In genomic region chr9:131876486-131876885, GRCh38 we compare ENCODE assay signal across 20 cellular contexts.
DNase-seq lines count a peak whose midpoint lies in the region; ATAC-seq, FAIRE-seq and TF ChIP-seq lines count a peak whose summit lies in the region.
"Had no signal": no experiment of that assay in that cellular context is flagged by ENCODE, and none has a peak within 500 bp of the region (broad histone marks: within the 10 kb centered on the region; RNA-seq: fewer than 3 reads in every experiment).

No MANE protein-coding gene starts in this region.

- H3K36me3 Mint-ChIP-seq in activated naive CD8-positive, alpha-beta T cell treated with anti-CD3 and anti-CD28 coated beads, Interleukin-2, amount 10 ng/mL, durations not matched to agents 7 days and 5 days: peaks cover 3% of the 10 kb centered on the region
- no peaks in the 10 kb centered on the region for H3K36me3 Mint-ChIP-seq in activated naive CD8-positive, alpha-beta T cell treated with anti-CD3 and anti-CD28 coated beads for 36 hours
- H3K36me3 Mint-ChIP-seq in activated T-helper 2 cell treated with anti-CD3 and anti-CD28 coated beads, Interferon-gamma antibody, Interleukin-2, Interleukin-4, amounts not matched to agents 10 μg/mL and 5 μg/mL and 100 μg/mL, durations not matched to agents 14 hours and 24 hours and 36 hours (ENCODE audit: low read depth): no peaks in the 10 kb centered on the region

- no peaks in the 10 kb centered on the region for H3K9me3 Mint-ChIP-seq in activated naive CD8-positive, alpha-beta T cell treated with anti-CD3 and anti-CD28 coated beads, Interleukin-2, amount 10 ng/mL, durations not matched to agents 7 days and 5 days
- no peaks in the 10 kb centered on the region for H3K9me3 Mint-ChIP-seq in activated naive CD8-positive, alpha-beta T cell treated with anti-CD3 and anti-CD28 coated beads for 36 hours
- no peaks in the 10 kb centered on the region for H3K9me3 Mint-ChIP-seq in activated T-helper 2 cell treated with anti-CD3 and anti-CD28 coated beads, Interferon-gamma antibody, Interleukin-2, Interleukin-4, amounts not matched to agents 10 μg/mL and 5 μg/mL and 100 μg/mL, durations not matched to agents 14 hours and 24 hours and 36 hours
- H3K9me3 Mint-ChIP-seq: GM23338 had no signal

- DNase-seq in NCI-H524 (lab: John Stamatoyannopoulos, UW): peak; percentile 38 to 42
- DNase-seq in NCI-H524 treated with DMSO at 0.1 percent for 48 hours (lab: John Stamatoyannopoulos, UW): no peak
- DNase-seq in activated naive CD8-positive, alpha-beta T cell treated with anti-CD3 and anti-CD28 coated beads, Interleukin-2, amount 10 ng/mL, durations not matched to agents 7 days and 5 days: no peak
- DNase-seq in activated naive CD8-positive, alpha-beta T cell treated with anti-CD3 and anti-CD28 coated beads for 36 hours: no peak
- no peak for DNase-seq in activated T-helper 2 cell treated with anti-CD3 and anti-CD28 coated beads, Interferon-gamma antibody, Interleukin-2, Interleukin-4, amounts not matched to agents 10 μg/mL and 5 μg/mL and 100 μg/mL, durations not matched to agents 14 hours and 24 hours and 36 hours (ENCODE audit: low spot score)
- DNase-seq in HepG2 (ENCODE audit: low spot score): no peak
- DNase-seq in amniotic stem cell (lab: John Stamatoyannopoulos, UW): no peak
- DNase-seq: C1 segment of cervical spinal cord, DMS 273 treated with DMSO at 0.1 percent for 48 hours, NCI-H1092, NCI-H1694, NCI-H2107, NCI-H226, NCI-H774 had no signal

- H3K4me1 Mint-ChIP-seq in activated naive CD8-positive, alpha-beta T cell treated with anti-CD3 and anti-CD28 coated beads, Interleukin-2, amount 10 ng/mL, durations not matched to agents 7 days and 5 days: peaks cover 36% of the 10 kb centered on the region
- peaks cover 11% of the 10 kb centered on the region for H3K4me1 Mint-ChIP-seq in activated naive CD8-positive, alpha-beta T cell treated with anti-CD3 and anti-CD28 coated beads for 36 hours
- H3K4me1 Mint-ChIP-seq in activated T-helper 2 cell treated with anti-CD3 and anti-CD28 coated beads, Interferon-gamma antibody, Interleukin-2, Interleukin-4, amounts not matched to agents 10 μg/mL and 5 μg/mL and 100 μg/mL, durations not matched to agents 14 hours and 24 hours and 36 hours (ENCODE audit: low read depth): peaks cover 25% of the 10 kb centered on the region

- ATAC-seq in activated naive CD8-positive, alpha-beta T cell treated with anti-CD3 and anti-CD28 coated beads, Interleukin-2, amount 10 ng/mL, durations not matched to agents 7 days and 5 days (ENCODE audit: low read depth): no peak
- no peak for ATAC-seq in HepG2
- no peak for ATAC-seq in HG02610 (IDR thresholded peaks at IDR 0.05; ENCODE audit: unreplicated experiment)
- ATAC-seq: GM23338, K562, Right ventricle myocardium inferior had no signal

- H3K9ac ChIP-seq in HepG2 (ENCODE audit: insufficient read depth, low read depth, low read length): no peak overlapping the region

- no peak overlapping the region for H3K4me2 ChIP-seq in HepG2 (ENCODE audit: low read depth, low read length)
- H3K4me2 ChIP-seq: GM23338 had no signal

- no peaks in the 10 kb centered on the region for H3K27me3 ChIP-seq in HepG2 (ENCODE audit: control insufficient read depth in 1 of 2, insufficient read depth in 2 of 2, low read length in 2 of 2)

- TF ChIP-seq EP300 in HepG2 (IDR thresholded peaks at IDR 0.05; ENCODE audit: low read depth in 2 of 2, low read length in 2 of 2) (no peak), HepG2 (CRISPR knock-in tag; IDR thresholded peaks at IDR 0.05; ENCODE audit: borderline replicate concordance) (no peak)

- no peaks in the 10 kb centered on the region for H3K79me2 ChIP-seq in HepG2 (ENCODE audit: insufficient read depth, low read length)

- POLR2A ChIA-PET in activated naive CD8-positive, alpha-beta T cell treated with anti-CD3 and anti-CD28 coated beads, Interleukin-2, amount 10 ng/mL, durations not matched to agents 7 days and 5 days (lab: Charles Lee): interaction anchor here (0.9 kb wide), 1 partner anchor 27 kb away, joined by 3 read pairs; no protein-coding TSS in a partner anchor
- POLR2A ChIA-PET in HepG2 (lab: Yijun Ruan, JAX): no interaction called here

- no peaks in the 10 kb centered on the region for H3K9me3 ChIP-seq in HepG2 (ENCODE audit: low read length)

- H3K4me3 Mint-ChIP-seq in activated naive CD8-positive, alpha-beta T cell treated with anti-CD3 and anti-CD28 coated beads, Interleukin-2, amount 10 ng/mL, durations not matched to agents 7 days and 5 days: peak overlapping the region; percentile 68
- H3K4me3 Mint-ChIP-seq in activated naive CD8-positive, alpha-beta T cell treated with anti-CD3 and anti-CD28 coated beads for 36 hours: no peak overlapping the region
- H3K4me3 Mint-ChIP-seq in activated T-helper 2 cell treated with anti-CD3 and anti-CD28 coated beads, Interferon-gamma antibody, Interleukin-2, Interleukin-4, amounts not matched to agents 10 μg/mL and 5 μg/mL and 100 μg/mL, durations not matched to agents 14 hours and 24 hours and 36 hours (ENCODE audit: low read depth): no peak overlapping the region
- H3K4me3 Mint-ChIP-seq: GM23338 had no signal

- H3K27ac Mint-ChIP-seq in activated naive CD8-positive, alpha-beta T cell treated with anti-CD3 and anti-CD28 coated beads, Interleukin-2, amount 10 ng/mL, durations not matched to agents 7 days and 5 days: peak overlapping the region; percentile 87
- H3K27ac Mint-ChIP-seq in activated naive CD8-positive, alpha-beta T cell treated with anti-CD3 and anti-CD28 coated beads for 36 hours: no peak overlapping the region
- H3K27ac Mint-ChIP-seq in activated T-helper 2 cell treated with anti-CD3 and anti-CD28 coated beads, Interferon-gamma antibody, Interleukin-2, Interleukin-4, amounts not matched to agents 10 μg/mL and 5 μg/mL and 100 μg/mL, durations not matched to agents 14 hours and 24 hours and 36 hours: peak overlapping the region; percentile 51
- H3K27ac Mint-ChIP-seq: GM23338 had no signal

- H3K4me1 ChIP-seq in HepG2 (ENCODE audit: insufficient read depth, low read length): no peaks in the 10 kb centered on the region

- no peak for FAIRE-seq in HepG2 (lab: Jason Lieb, UNC)
- FAIRE-seq: HTR-8/SVneo, K562 had no signal

- intact Hi-C loops in activated T-helper 2 cell treated with anti-CD3 and anti-CD28 coated beads, Interferon-gamma antibody, Interleukin-2, Interleukin-4, amounts not matched to agents 10 μg/mL and 5 μg/mL and 100 μg/mL, durations not matched to agents 14 hours and 24 hours and 36 hours (cut with micrococcal nuclease): no loop called here
- intact Hi-C loops in HepG2 (cut with micrococcal nuclease; ENCODE audit: unreplicated experiment): no loop called here

- 97% methylated on average over 16 of the region's 16 CpGs for WGBS in HepG2 (ENCODE audit: low lambda C conversion rate)

- no peak for TF ChIP-seq CTCF in HepG2 (CRISPR knock-in tag; IDR thresholded peaks at IDR 0.05)

- no peaks in the 10 kb centered on the region for H3K27me3 Mint-ChIP-seq in activated naive CD8-positive, alpha-beta T cell treated with anti-CD3 and anti-CD28 coated beads, Interleukin-2, amount 10 ng/mL, durations not matched to agents 7 days and 5 days
- no peaks in the 10 kb centered on the region for H3K27me3 Mint-ChIP-seq in activated naive CD8-positive, alpha-beta T cell treated with anti-CD3 and anti-CD28 coated beads for 36 hours
- no peaks in the 10 kb centered on the region for H3K27me3 Mint-ChIP-seq in activated T-helper 2 cell treated with anti-CD3 and anti-CD28 coated beads, Interferon-gamma antibody, Interleukin-2, Interleukin-4, amounts not matched to agents 10 μg/mL and 5 μg/mL and 100 μg/mL, durations not matched to agents 14 hours and 24 hours and 36 hours (ENCODE audit: low read depth)

- no peak overlapping the region for H3K4me3 ChIP-seq in HepG2 (replicated peaks in 1 of 3; ENCODE audit: insufficient read depth in 1 of 3, low read depth in 2 of 3, low read length in 3 of 3)
- H3K4me3 ChIP-seq: GM23338, K562 had no signal

- in situ Hi-C loops in HepG2 (cut with HindIII; ENCODE audit: extremely low pct_ligation_motif_present, low pct_unique_long_range_greater_than_20kb): no loop called here

- no peak for TF ChIP-seq POLR2A in HepG2 (IDR thresholded peaks at IDR 0.05; ENCODE audit: insufficient read depth in 1 of 2, low read depth in 2 of 2, low read length in 2 of 2)

- no TSS peak for BruUV-seq in HepG2 (replicated peaks; lab: Mats Ljungman, UMichigan)

- H3K27ac ChIP-seq in HepG2 (ENCODE audit: extremely low read length, insufficient read depth, low read length): no peak overlapping the region
- H3K27ac ChIP-seq: 22Rv1 had no signal

- no peak for TF ChIP-seq RAD21 in HepG2 (CRISPR knock-in tag; IDR thresholded peaks at IDR 0.05)

- no peaks in the 10 kb centered on the region for H4K20me1 ChIP-seq in HepG2 (ENCODE audit: insufficient read depth, low read length)

- no peak overlapping the region for H2AFZ ChIP-seq in HepG2 (ENCODE audit: low read length)
- H2AFZ ChIP-seq: GM23338 had no signal

- CTCF ChIA-PET in HepG2 (lab: Yijun Ruan, JAX; ENCODE audit: low intra/inter-chr PET ratio, low total read pairs): no interaction called here

- no peaks in the 10 kb centered on the region; a peak in 1 of 5 replicates for H3K36me3 ChIP-seq in HepG2 (replicated peaks in 1 of 2; ENCODE audit: control insufficient read depth in 1 of 2, insufficient read depth in 2 of 2, low read length in 2 of 2)

TF ChIP-seq in HepG2, 621 proteins besides CTCF, POLR2A, EP300 and RAD21:
- no peak for TF ChIP-seq E2F1 (CRISPR knock-in tag; IDR thresholded peaks at IDR 0.05)
- no peak for TF ChIP-seq ZNF879 (CRISPR knock-in tag; IDR thresholded peaks at IDR 0.05)
- TF ChIP-seq GLI4 (CRISPR knock-in tag; IDR thresholded peaks at IDR 0.05; ENCODE audit: borderline replicate concordance): no peak
- TF ChIP-seq ZNF552 (CRISPR knock-in tag; IDR thresholded peaks at IDR 0.05; ENCODE audit: borderline replicate concordance): no peak
- no peak for TF ChIP-seq ZFP82 (CRISPR knock-in tag; IDR thresholded peaks at IDR 0.05; ENCODE audit: borderline replicate concordance)

Comparison
In these comparisons a context has a peak if more than half of its experiments do, and no peak if none do; other contexts are left out.
1. DNase-seq: peak in NCI-H524 (2 of 2); none in NCI-H524 treated with DMSO at 0.1 percent for 48 hours (single experiment), activated naive CD8-positive, alpha-beta T cell treated with anti-CD3 and anti-CD28 coated beads, Interleukin-2, amount 10 ng/mL, durations not matched to agents 7 days and 5 days (single experiment), activated naive CD8-positive, alpha-beta T cell treated with anti-CD3 and anti-CD28 coated beads for 36 hours (single experiment), activated T-helper 2 cell treated with anti-CD3 and anti-CD28 coated beads, Interferon-gamma antibody, Interleukin-2, Interleukin-4, amounts not matched to agents 10 μg/mL and 5 μg/mL and 100 μg/mL, durations not matched to agents 14 hours and 24 hours and 36 hours (single experiment), HepG2 (single experiment) and amniotic stem cell (single experiment).